ENCODE assay signal across 25 cellular contexts in the genomic region with DNA sequence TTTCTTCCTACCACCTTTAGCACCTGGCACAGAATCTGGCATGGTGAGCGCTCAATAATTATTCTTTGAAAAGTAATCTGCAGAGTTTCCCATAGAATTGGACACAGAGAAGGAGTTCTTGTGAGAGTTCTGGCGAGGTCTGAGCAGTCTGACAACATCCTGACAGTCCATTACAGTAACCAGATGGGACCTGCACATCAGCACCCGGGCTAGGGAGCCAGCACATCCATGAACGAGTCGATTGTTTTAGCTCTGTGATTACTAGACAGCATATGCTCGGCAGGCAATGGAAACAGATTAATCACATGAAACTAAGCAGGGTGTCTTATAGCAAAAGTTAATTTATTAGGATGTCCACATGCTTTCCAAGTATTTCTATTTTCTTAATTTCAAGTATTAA.
DNase-seq lines count a peak whose midpoint lies in the region; ATAC-seq and TF ChIP-seq lines count a peak whose summit lies in the region.
"Had no signal": no experiment of that assay in that cellular context is flagged by ENCODE, and none has a peak within 500 bp of the region (broad histone marks: within the 10 kb centered on the region; RNA-seq: fewer than 3 reads in every experiment).

No MANE protein-coding gene starts in this region.

- DNase-seq in NCI-H446 treated with DMSO at 0.1 percent for 48 hours (lab: John Stamatoyannopoulos, UW) (peak; percentile 41), SK-N-DZ (ENCODE audit: low spot score) (peak; percentile 41), left cardiac atrium (peak; percentile 20), progenitor cell of endocrine pancreas (ENCODE audit: low spot score, unreplicated experiment) (no peak), NCI-H187 treated with DMSO at 0.1 percent for 48 hours (lab: John Stamatoyannopoulos, UW) (no peak), OCI-M2 (lab: John Stamatoyannopoulos, UW; ENCODE audit: unreplicated experiment) (no peak)
- no peak for DNase-seq in activated CD4-positive, alpha-beta memory T cell treated with anti-CD3 and anti-CD28 coated beads, Interleukin-2, amount 10 ng/mL, durations not matched to agents 7 days and 5 days
- DNase-seq: ACHN; activated CD4-positive, CD25-positive, alpha-beta regulatory T cell; activated CD8-positive, alpha-beta memory T cell treated with anti-CD3 and anti-CD28 coated beads, Interleukin-2, amount 10 ng/mL, durations not matched to agents 7 days and 5 days; activated T-cell treated with anti-CD3 and anti-CD28 coated beads, Interleukin-2, amount 50 U/mL, for 48 hours; central memory CD4-positive, alpha-beta T cell; erythroblast; lower lobe of right lung; NCI-H2171 treated with DMSO at 0.1 percent for 48 hours; NCI-H526; ovary; SHP77 treated with DMSO at 0.1 percent for 48 hours; spleen; stimulated activated CD4-positive, alpha-beta T cell treated with anti-CD3 and anti-CD28 coated beads, Interleukin-2, amount 100 ng/mL, for 24 hours; stimulated activated CD8-positive, alpha-beta memory T cell treated with anti-CD3 and anti-CD28 coated beads, Interleukin-4, amount 100 ng/mL, for 48 hours; uterus had no signal

- no peaks in the 10 kb centered on the region for H3K9me3 Mint-ChIP-seq in progenitor cell of endocrine pancreas (ENCODE audit: low read depth)
- H3K9me3 Mint-ChIP-seq in activated CD4-positive, alpha-beta memory T cell treated with anti-CD3 and anti-CD28 coated beads, Interleukin-2, amount 10 ng/mL, durations not matched to agents 7 days and 5 days = no peaks in the 10 kb centered on the region
- H3K9me3 Mint-ChIP-seq: IgD-negative memory B cell, nephron had no signal

- no peaks in the 10 kb centered on the region for H3K4me1 Mint-ChIP-seq in progenitor cell of endocrine pancreas (ENCODE audit: low read depth)
- no peaks in the 10 kb centered on the region for H3K4me1 Mint-ChIP-seq in activated CD4-positive, alpha-beta memory T cell treated with anti-CD3 and anti-CD28 coated beads, Interleukin-2, amount 10 ng/mL, durations not matched to agents 7 days and 5 days
- H3K4me1 Mint-ChIP-seq: activated CD8-positive, alpha-beta memory T cell treated with anti-CD3 and anti-CD28 coated beads, Interleukin-2, amount 10 ng/mL, durations not matched to agents 7 days and 5 days; IgD-negative memory B cell had no signal

- POLR2A ChIA-PET in activated CD4-positive, alpha-beta memory T cell treated with anti-CD3 and anti-CD28 coated beads, Interleukin-2, amount 10 ng/mL, durations not matched to agents 7 days and 5 days (lab: Charles Lee) = no interaction called here

- CTCF ChIA-PET in activated CD4-positive, alpha-beta memory T cell treated with anti-CD3 and anti-CD28 coated beads, Interleukin-2, amount 10 ng/mL, durations not matched to agents 7 days and 5 days (lab: Charles Lee) = no interaction called here

- TF ChIP-seq CTCF in progenitor cell of endocrine pancreas (IDR thresholded peaks at IDR 0.05; ENCODE audit: unreplicated experiment) = no peak

- peaks cover 3% of the 10 kb centered on the region for H3K36me3 Mint-ChIP-seq in progenitor cell of endocrine pancreas (ENCODE audit: insufficient read depth)
- no peaks in the 10 kb centered on the region for H3K36me3 Mint-ChIP-seq in activated CD4-positive, alpha-beta memory T cell treated with anti-CD3 and anti-CD28 coated beads, Interleukin-2, amount 10 ng/mL, durations not matched to agents 7 days and 5 days (ENCODE audit: low read depth)
- H3K36me3 Mint-ChIP-seq: activated CD8-positive, alpha-beta memory T cell treated with anti-CD3 and anti-CD28 coated beads, Interleukin-2, amount 10 ng/mL, durations not matched to agents 7 days and 5 days had no signal

- peak overlapping the region; percentile 19 for H3K27ac Mint-ChIP-seq in progenitor cell of endocrine pancreas
- no peak overlapping the region for H3K27ac Mint-ChIP-seq in activated CD4-positive, alpha-beta memory T cell treated with anti-CD3 and anti-CD28 coated beads, Interleukin-2, amount 10 ng/mL, durations not matched to agents 7 days and 5 days
- H3K27ac Mint-ChIP-seq: activated CD8-positive, alpha-beta memory T cell treated with anti-CD3 and anti-CD28 coated beads, Interleukin-2, amount 10 ng/mL, durations not matched to agents 7 days and 5 days; stimulated activated naive CD8-positive, alpha-beta T cell treated with anti-CD3 and anti-CD28 coated beads, Interleukin-15, Interleukin-2, amounts not matched to agents 100 ng/mL and 50 ng/mL, for 24 hours had no signal

- no peaks in the 10 kb centered on the region for H3K27me3 Mint-ChIP-seq in progenitor cell of endocrine pancreas
- H3K27me3 Mint-ChIP-seq in activated CD4-positive, alpha-beta memory T cell treated with anti-CD3 and anti-CD28 coated beads, Interleukin-2, amount 10 ng/mL, durations not matched to agents 7 days and 5 days = no peaks in the 10 kb centered on the region
- H3K27me3 Mint-ChIP-seq: activated CD8-positive, alpha-beta memory T cell treated with anti-CD3 and anti-CD28 coated beads, Interleukin-2, amount 10 ng/mL, durations not matched to agents 7 days and 5 days; IgD-negative memory B cell had no signal

- H3K4me3 Mint-ChIP-seq in progenitor cell of endocrine pancreas (ENCODE audit: low read depth) = no peak overlapping the region
- H3K4me3 Mint-ChIP-seq in activated CD4-positive, alpha-beta memory T cell treated with anti-CD3 and anti-CD28 coated beads, Interleukin-2, amount 10 ng/mL, durations not matched to agents 7 days and 5 days = no peak overlapping the region
- H3K4me3 Mint-ChIP-seq: activated CD8-positive, alpha-beta memory T cell treated with anti-CD3 and anti-CD28 coated beads, Interleukin-2, amount 10 ng/mL, durations not matched to agents 7 days and 5 days; IgD-negative memory B cell; stimulated activated naive CD8-positive, alpha-beta T cell treated with anti-CD3 and anti-CD28 coated beads, Interleukin-15, Interleukin-2, amounts not matched to agents 100 ng/mL and 50 ng/mL, for 24 hours had no signal

- intact Hi-C loops in left cardiac atrium (cut with DNase I) = no loop called here

- ATAC-seq in left cardiac atrium = peak in 1 of 2 donors; percentile 79
- ATAC-seq: activated CD8-positive, alpha-beta memory T cell treated with anti-CD3 and anti-CD28 coated beads, Interleukin-2, amount 10 ng/mL, durations not matched to agents 7 days and 5 days; lower lobe of right lung had no signal

Comparison
In these comparisons a context has a peak if more than half of its experiments do, and no peak if none do; other contexts are left out.
1. DNase-seq: peak in NCI-H446 treated with DMSO at 0.1 percent for 48 hours (single experiment), SK-N-DZ (single experiment) and left cardiac atrium (single experiment); none in progenitor cell of endocrine pancreas (single experiment), activated CD4-positive, alpha-beta memory T cell treated with anti-CD3 and anti-CD28 coated beads, Interleukin-2, amount 10 ng/mL, durations not matched to agents 7 days and 5 days (single experiment), NCI-H187 treated with DMSO at 0.1 percent for 48 hours (single experiment) and OCI-M2 (single experiment).